ENCODE assay signal across 8 cellular contexts in genomic region chr3:9808345-9809037, GRCh38. TPM values are rescaled to one million over a fixed set of nuclear protein-coding genes. Genes with fewer than 3 reads are reported as not detected.
DNase-seq lines count a peak whose midpoint lies in the region; ATAC-seq, FAIRE-seq and TF ChIP-seq lines count a peak whose summit lies in the region.

No MANE protein-coding gene starts in this region.

- CTCF ChIA-PET in HCT116 (lab: Charles Lee) (interaction anchor here (0.8 to 2.7 kb wide), 8 partner anchors 9 to 478 kb away, joined by 3 to 11 read pairs (median 4); partner anchors contain the start of genes ARPC4, CRELD1 and TADA3), H1 (lab: Charles Lee; ENCODE audit: partially characterized antibody) (interaction anchor here (0.5 to 4.9 kb wide), 10 partner anchors 11 to 340 kb away, joined by 3 to 30 read pairs (median 3); no protein-coding TSS in a partner anchor)

- BruUV-seq in HCT116 (replicated peaks; lab: Mats Ljungman, UMichigan) = no TSS peak

- H3K27ac ChIP-seq in HCT116 (ENCODE audit: low read depth, low read length) = peak overlapping the region; percentile 69
- no peak overlapping the region for H3K27ac ChIP-seq in H1 (ENCODE audit: low read depth, low read length)

- WGBS in H1 (ENCODE audit: extremely low coverage in 1 of 2, insufficient coverage in 1 of 2, insufficient read length in 1 of 2, insufficient replicate concordance in 2 of 2, low coverage in 1 of 2, low lambda C conversion rate in 2 of 2, missing lambda C conversion rate in 1 of 2), 2 experiments = 87% methylated on average over 7 of the region's 7 CpGs; no CpG with 5 or more reads in 1 of the 2 experiments

- no peaks in the 10 kb centered on the region for H3K27me3 Mint-ChIP-seq in osteocyte (ENCODE audit: unreplicated experiment)

- no peaks in the 10 kb centered on the region for H3K79me1 ChIP-seq in H1 (ENCODE audit: low read depth, low read length)

- no peaks in the 10 kb centered on the region for H3K9me3 Mint-ChIP-seq in osteocyte (ENCODE audit: unreplicated experiment)

- peak overlapping the region; percentile 99 for H3K27ac Mint-ChIP-seq in osteocyte (ENCODE audit: unreplicated experiment)

- no peak overlapping the region for H4K8ac ChIP-seq in H1 (ENCODE audit: extremely low read depth, insufficient read depth, low read length)

- POLR2A ChIA-PET in HCT116 (lab: Charles Lee) = interaction anchor here (1.4 kb wide), 1 partner anchor 138 kb away, joined by 4 read pairs; no protein-coding TSS in a partner anchor
- POLR2A ChIA-PET in H1 (lab: Charles Lee; ENCODE audit: partially characterized antibody) = interaction anchor here (0.5 to 7.8 kb wide), 13 partner anchors 12 to 138 kb away, joined by 3 to 71 read pairs (median 5); partner anchors contain the start of genes ARPC4, CAMK1, OGG1 and RPUSD3

- no peak overlapping the region for H2BK120ac ChIP-seq in H1 (replicated peaks; ENCODE audit: low read depth, low read length)

- H4K5ac ChIP-seq in H1 (ENCODE audit: insufficient read length, low read depth, low read length) = no peak overlapping the region

- no peaks in the 10 kb centered on the region; the same call in 1 of the 2 replicates for H3K79me2 ChIP-seq in HCT116 (ENCODE audit: insufficient read depth, low read length)
- no peaks in the 10 kb centered on the region for H3K79me2 ChIP-seq in H1 (ENCODE audit: control insufficient read depth in 1 of 2, insufficient read depth in 2 of 2, low read length in 2 of 2)

- peak; percentile 23 to 65 (median 65); a peak in 4 of 6 replicates for TF ChIP-seq CTCF in HCT116 (IDR thresholded peaks at IDR 0.05 in 2 of 3, conservative IDR thresholded peaks at IDR 0.05 in 1 of 3; ENCODE audit: borderline replicate concordance in 1 of 3, insufficient read depth in 1 of 3, low read depth in 2 of 3, low read length in 2 of 3)
- TF ChIP-seq CTCF in H1 (IDR thresholded peaks at IDR 0.05; ENCODE audit: control extremely low read depth in 1 of 3, insufficient read depth in 1 of 3, low read depth in 1 of 3, low read length in 3 of 3) = peak; percentile 41 to 71 (median 55); a peak in 3 of 4 replicates
- peak; percentile 35 for TF ChIP-seq CTCF in osteocyte (IDR thresholded peaks at IDR 0.05)

- H3K23ac ChIP-seq in H1 (ENCODE audit: insufficient read length) = no peak overlapping the region

- no peak overlapping the region for H3K56ac ChIP-seq in H1 (replicated peaks; ENCODE audit: insufficient read length, low read depth, low read length)

- no peak overlapping the region for H4K91ac ChIP-seq in H1 (replicated peaks; ENCODE audit: insufficient read length, low read length)

- TF ChIP-seq POLR2A in HCT116 (IDR thresholded peaks at IDR 0.05; ENCODE audit: borderline replicate concordance, extremely low read depth, insufficient read depth, insufficient read length) (no peak), H1 (IDR thresholded peaks at IDR 0.05; ENCODE audit: control extremely low read depth in 1 of 2, low read depth in 2 of 2, low read length in 2 of 2) (peak in 1 of 2 experiments; percentile 21; a peak in 2 of 3 replicates)

- TF ChIP-seq EP300 in H1 (IDR thresholded peaks at IDR 0.05; ENCODE audit: borderline replicate concordance in 1 of 2, low read depth in 2 of 2, low read length in 2 of 2) = no peak

- H3K9me3 ChIP-seq in HCT116 (ENCODE audit: control insufficient read depth in 1 of 2, insufficient read depth in 1 of 2, low read depth in 1 of 2, low read length in 2 of 2) (no peaks in the 10 kb centered on the region), H1 (ENCODE audit: insufficient read depth in 2 of 2, low read depth in 1 of 2, low read length in 1 of 2) (no peaks in the 10 kb centered on the region)

- no peak overlapping the region for H3K4me3 Mint-ChIP-seq in osteocyte (ENCODE audit: unreplicated experiment)

- no peaks in the 10 kb centered on the region for H3K9me2 ChIP-seq in HCT116 (ENCODE audit: insufficient read depth)

- DNase-seq in NCI-H1105 treated with DMSO at 0.1 percent for 48 hours (lab: John Stamatoyannopoulos, UW) (peak; percentile 33), NCI-H1105 (lab: John Stamatoyannopoulos, UW) (no peak), HCT116 (ENCODE audit: low read depth, low spot score) (peak; percentile 45), NCI-H2196 (lab: John Stamatoyannopoulos, UW; ENCODE audit: unreplicated experiment) (peak; percentile 34), H1 (ENCODE audit: low read depth in 1 of 2, low spot score in 2 of 2) (peak in 1 of 2 experiments; percentile 58), osteocyte (ENCODE audit: extremely low spot score, unreplicated experiment) (no peak), NCI-H187 treated with DMSO at 0.1 percent for 48 hours (lab: John Stamatoyannopoulos, UW) (no peak)
- DNase-seq in activated CD4-positive, alpha-beta T cell treated with anti-CD3 and anti-CD28 coated beads, Interleukin-2, amount 50 U/mL, for 4 hours = peak; percentile 48 to 50

- no peak overlapping the region for H2AFZ ChIP-seq in HCT116 (ENCODE audit: low read depth, low read length, poor library complexity, severe bottlenecking)
- no peak overlapping the region for H2AFZ ChIP-seq in H1 (ENCODE audit: low read length)

- intact Hi-C loops in HCT116 (cut with micrococcal nuclease) = loop anchor here (10.0 kb wide), 1 partner anchor 304 kb away; no protein-coding TSS in a partner anchor

- FAIRE-seq in H1 (lab: Jason Lieb, UNC) = no peak

- H4K20me1 ChIP-seq in HCT116 (ENCODE audit: insufficient read depth) (no peaks in the 10 kb centered on the region), H1 (replicated peaks in 1 of 2; ENCODE audit: control insufficient read depth in 1 of 2, insufficient read depth in 2 of 2, low read length in 2 of 2) (peaks cover 3 to 8% of the 10 kb centered on the region in 2 experiments)

- no peak overlapping the region for H2BK15ac ChIP-seq in H1 (ENCODE audit: low read length)

- H3K23me2 ChIP-seq in H1 (ENCODE audit: low read depth, low read length) = peaks cover 2% of the 10 kb centered on the region; the same call in 1 of the 2 replicates

- peaks cover 27% of the 10 kb centered on the region for H3K4me1 Mint-ChIP-seq in osteocyte (ENCODE audit: unreplicated experiment)

- no peak overlapping the region for H2BK12ac ChIP-seq in H1 (ENCODE audit: low read depth, low read length)

- H2BK20ac ChIP-seq in H1 (ENCODE audit: low read length) = no peak overlapping the region

- H3K4me3 ChIP-seq in HCT116 (replicated peaks in 1 of 2; ENCODE audit: low read depth in 1 of 2, low read length in 2 of 2) (no peak overlapping the region), H1 (ENCODE audit: extremely low read depth in 1 of 4, insufficient read depth in 2 of 4, low read depth in 3 of 4, low read length in 4 of 4) (no peak overlapping the region)

- no peaks in the 10 kb centered on the region for H3K27me3 ChIP-seq in HCT116 (ENCODE audit: insufficient read depth, low read length)
- H3K27me3 ChIP-seq in H1 (replicated peaks in 1 of 4; ENCODE audit: control insufficient read depth in 3 of 4, extremely low read depth in 1 of 4, insufficient read depth in 3 of 4, low read length in 3 of 4) = peaks cover 0 to 11% (median 9%) of the 10 kb centered on the region in 4 experiments; a peak in 5 of 7 replicates

- no peak overlapping the region for H2AK5ac ChIP-seq in H1 (ENCODE audit: low read depth, low read length)

- no peak overlapping the region for H3K14ac ChIP-seq in H1 (ENCODE audit: insufficient read length)

- RAD21 ChIA-PET in HCT116 (lab: Charles Lee; ENCODE audit: low non-redundant PET in 1 of 2, low total read pairs in 2 of 2, uncharacterized antibody in 2 of 2, unreplicated experiment in 2 of 2) = no interaction called here

- H3K4me2 ChIP-seq in HCT116 (ENCODE audit: low read length) = peak overlapping the region; percentile 73
- peak overlapping the region in 1 of 2 experiments; percentile 56; a peak in 1 of 4 replicates for H3K4me2 ChIP-seq in H1 (ENCODE audit: insufficient read depth in 1 of 2, low read depth in 2 of 2, low read length in 2 of 2)

- no peak overlapping the region for H2BK5ac ChIP-seq in H1 (ENCODE audit: low read depth, low read length)

- no peak overlapping the region for H3K18ac ChIP-seq in H1 (ENCODE audit: extremely low read depth, low read length)

- peak; percentile 75 for ATAC-seq in HCT116

- TF ChIP-seq RAD21 in HCT116 (IDR thresholded peaks at IDR 0.05; ENCODE audit: low read depth) (no peak), H1 (IDR thresholded peaks at IDR 0.05 in 1 of 2, conservative IDR thresholded peaks at IDR 0.05 in 1 of 2; ENCODE audit: low read depth in 2 of 2, low read length in 2 of 2) (peak; percentile 29 to 31; a peak in 2 of 4 replicates)

- H3K36me3 ChIP-seq in HCT116 (ENCODE audit: control insufficient read depth in 1 of 2, insufficient read depth in 2 of 2, low read length in 2 of 2) = peaks cover 29 to 31% of the 10 kb centered on the region in 2 experiments; a peak in 3 of 4 replicates
- H3K36me3 ChIP-seq in H1 (ENCODE audit: control insufficient read depth in 2 of 4, insufficient read depth in 4 of 4, low read length in 3 of 4) = peaks cover 18 to 29% (median 25%) of the 10 kb centered on the region in 4 experiments; a peak in 7 of 8 replicates

- no peak overlapping the region for H3K4ac ChIP-seq in H1 (replicated peaks; ENCODE audit: insufficient read length, low read depth, low read length)

- H3K9ac ChIP-seq in HCT116 (ENCODE audit: low read length) (no peak overlapping the region), H1 (replicated peaks in 1 of 4; ENCODE audit: extremely low read depth in 1 of 4, low read depth in 3 of 4, low read length in 3 of 4) (no peak overlapping the region)

- peaks cover 11 to 33% of the 10 kb centered on the region in 2 experiments; a peak in 3 of 4 replicates for H3K4me1 ChIP-seq in HCT116 (ENCODE audit: control insufficient read depth in 1 of 2, insufficient read depth in 2 of 2, low read length in 2 of 2)
- peaks cover 0 to 9% (median 2%) of the 10 kb centered on the region in 4 experiments; a peak in 3 of 7 replicates for H3K4me1 ChIP-seq in H1 (replicated peaks in 1 of 4; ENCODE audit: control insufficient read depth in 3 of 4, insufficient read depth in 4 of 4, low read length in 3 of 4)

- H3K36me3 Mint-ChIP-seq in osteocyte (ENCODE audit: unreplicated experiment) = peaks cover 22% of the 10 kb centered on the region

RNA-seq across cellular contexts. Expression of gene TTLL3, which starts 1.6 kb away (rescaled TPM):
- total RNA-seq in HCT116 (2021; ENCODE audit: unreplicated experiment) (40.3 TPM), osteocyte (53.6 and 54.8 TPM in 2 replicates)
- polyA plus RNA-seq in HCT116 (2012) = 33.3 and 44.5 TPM in 2 replicates
- 4.3 and 5.9 TPM in 2 replicates for total RNA-seq in H1 (2021; fragmentation: NEBNext Ultra II Directional; extraction: Animal tissue kit (Norgen Biotek cat#: 25700))
- 8.9 and 11.4 TPM in 2 replicates for polyA plus RNA-seq in H1 (2011; rRNA removed)
- polyA plus RNA-seq in H1 (2011; cell fraction: cytosol; rRNA removed) = 11.5 TPM
- polyA plus RNA-seq in H1 (2011; cell fraction: nucleus; rRNA removed) = 33.1 TPM
- 8.7 to 12.5 TPM (median 11.8 TPM) in 4 replicates for polyA plus RNA-seq in H1 (2012, experiment 1 of 2)
- polyA plus RNA-seq in H1 (2012, experiment 2 of 2) = 2.6 TPM
- 2.8 TPM for polyA plus RNA-seq in H1 (2013, experiment 1 of 2)
- 2.1 TPM for polyA plus RNA-seq in H1 (2013, experiment 2 of 2)
- 7.1 and 9.4 TPM in 2 replicates for polyA minus RNA-seq in H1 (2011; rRNA and poly(A)+ RNA removed)
- 3.9 TPM for polyA minus RNA-seq in H1 (2011; cell fraction: cytosol; rRNA and poly(A)+ RNA removed)
- 8.7 TPM for polyA minus RNA-seq in H1 (2011; cell fraction: nucleus; rRNA and poly(A)+ RNA removed)

RNA-seq across cellular contexts. Expression of gene ARPC4, which starts 15.6 kb away (rescaled TPM):
- total RNA-seq in HCT116 (2021; ENCODE audit: unreplicated experiment) = 110 TPM
- polyA plus RNA-seq in HCT116 (2012) = 61.8 and 89.3 TPM in 2 replicates
- total RNA-seq in H1 (2021; fragmentation: NEBNext Ultra II Directional; extraction: Animal tissue kit (Norgen Biotek cat#: 25700)) = 153 and 154 TPM in 2 replicates
- 108 and 138 TPM in 2 replicates for polyA plus RNA-seq in H1 (2011; rRNA removed)
- 123 TPM for polyA plus RNA-seq in H1 (2011; cell fraction: cytosol; rRNA removed)
- 57.4 TPM for polyA plus RNA-seq in H1 (2011; cell fraction: nucleus; rRNA removed)
- 147 to 182 TPM (median 160 TPM) in 4 replicates for polyA plus RNA-seq in H1 (2012, experiment 1 of 2)
- polyA plus RNA-seq in H1 (2012, experiment 2 of 2) = 285 TPM
- polyA plus RNA-seq in H1 (2013, experiment 1 of 2) = 80.2 TPM
- polyA plus RNA-seq in H1 (2013, experiment 2 of 2) = 79.8 TPM
- 107 and 117 TPM in 2 replicates for polyA minus RNA-seq in H1 (2011; rRNA and poly(A)+ RNA removed)
- 126 TPM for polyA minus RNA-seq in H1 (2011; cell fraction: cytosol; rRNA and poly(A)+ RNA removed)
- polyA minus RNA-seq in H1 (2011; cell fraction: nucleus; rRNA and poly(A)+ RNA removed) = 71.0 TPM
- total RNA-seq in osteocyte = 140 and 142 TPM in 2 replicates

RNA-seq across cellular contexts. Expression of gene TADA3, which starts 16.2 kb away (rescaled TPM):
- 72.0 TPM for total RNA-seq in HCT116 (2021; ENCODE audit: unreplicated experiment)
- 57.9 and 70.3 TPM in 2 replicates for polyA plus RNA-seq in HCT116 (2012)
- total RNA-seq in H1 (2021; fragmentation: NEBNext Ultra II Directional; extraction: Animal tissue kit (Norgen Biotek cat#: 25700)) = 50.3 and 55.2 TPM in 2 replicates
- 43.4 and 51.2 TPM in 2 replicates for polyA plus RNA-seq in H1 (2011; rRNA removed)
- 45.7 TPM for polyA plus RNA-seq in H1 (2011; cell fraction: cytosol; rRNA removed)
- polyA plus RNA-seq in H1 (2011; cell fraction: nucleus; rRNA removed) = 57.8 TPM
- 37.4 to 51.1 TPM (median 48.0 TPM) in 4 replicates for polyA plus RNA-seq in H1 (2012, experiment 1 of 2)
- polyA plus RNA-seq in H1 (2012, experiment 2 of 2) = 61.3 TPM
- 38.5 TPM for polyA plus RNA-seq in H1 (2013, experiment 1 of 2)
- 39.6 TPM for polyA plus RNA-seq in H1 (2013, experiment 2 of 2)
- polyA minus RNA-seq in H1 (2011; rRNA and poly(A)+ RNA removed) = 19.6 and 23.4 TPM in 2 replicates
- 26.8 TPM for polyA minus RNA-seq in H1 (2011; cell fraction: cytosol; rRNA and poly(A)+ RNA removed)
- 22.5 TPM for polyA minus RNA-seq in H1 (2011; cell fraction: nucleus; rRNA and poly(A)+ RNA removed)
- 63.4 and 66.0 TPM in 2 replicates for total RNA-seq in osteocyte

RNA-seq across cellular contexts. Expression of gene RPUSD3, which starts 35.3 kb away (rescaled TPM):
- 58.0 TPM for total RNA-seq in HCT116 (2021; ENCODE audit: unreplicated experiment)
- polyA plus RNA-seq in HCT116 (2012) = 61.1 and 64.6 TPM in 2 replicates
- 63.8 and 68.4 TPM in 2 replicates for total RNA-seq in H1 (2021; fragmentation: NEBNext Ultra II Directional; extraction: Animal tissue kit (Norgen Biotek cat#: 25700))
- 154 and 164 TPM in 2 replicates for polyA plus RNA-seq in H1 (2011; rRNA removed)
- polyA plus RNA-seq in H1 (2011; cell fraction: cytosol; rRNA removed) = 89.4 TPM
- polyA plus RNA-seq in H1 (2011; cell fraction: nucleus; rRNA removed) = 98.6 TPM
- 57.2 to 70.9 TPM (median 68.0 TPM) in 4 replicates for polyA plus RNA-seq in H1 (2012, experiment 1 of 2)
- 81.1 TPM for polyA plus RNA-seq in H1 (2012, experiment 2 of 2)
- polyA plus RNA-seq in H1 (2013, experiment 1 of 2) = 69.8 TPM
- 66.2 TPM for polyA plus RNA-seq in H1 (2013, experiment 2 of 2)
- 49.1 and 51.8 TPM in 2 replicates for polyA minus RNA-seq in H1 (2011; rRNA and poly(A)+ RNA removed)
- 26.6 TPM for polyA minus RNA-seq in H1 (2011; cell fraction: cytosol; rRNA and poly(A)+ RNA removed)
- polyA minus RNA-seq in H1 (2011; cell fraction: nucleus; rRNA and poly(A)+ RNA removed) = 28.0 TPM
- 35.9 and 36.1 TPM in 2 replicates for total RNA-seq in osteocyte

RNA-seq across cellular contexts. Expression of gene CAMK1, which starts 38.7 kb away (rescaled TPM):
- total RNA-seq in HCT116 (2021; ENCODE audit: unreplicated experiment) (19.7 TPM), osteocyte (8.8 and 10.7 TPM in 2 replicates)
- polyA plus RNA-seq in HCT116 (2012) = 20.6 and 21.8 TPM in 2 replicates
- 4.8 and 4.9 TPM in 2 replicates for total RNA-seq in H1 (2021; fragmentation: NEBNext Ultra II Directional; extraction: Animal tissue kit (Norgen Biotek cat#: 25700))
- 5.1 and 5.3 TPM in 2 replicates for polyA plus RNA-seq in H1 (2011; rRNA removed)
- 7.3 TPM for polyA plus RNA-seq in H1 (2011; cell fraction: cytosol; rRNA removed)
- polyA plus RNA-seq in H1 (2011; cell fraction: nucleus; rRNA removed) = 8.2 TPM
- polyA plus RNA-seq in H1 (2012, experiment 1 of 2) = 4.7 to 7.7 TPM (median 5.8 TPM) in 4 replicates
- 7.0 TPM for polyA plus RNA-seq in H1 (2012, experiment 2 of 2)
- polyA plus RNA-seq in H1 (2013, experiment 1 of 2) = 4.5 TPM
- 4.5 TPM for polyA plus RNA-seq in H1 (2013, experiment 2 of 2)
- 2.3 and 3.1 TPM in 2 replicates for polyA minus RNA-seq in H1 (2011; rRNA and poly(A)+ RNA removed)
- 2.9 TPM for polyA minus RNA-seq in H1 (2011; cell fraction: cytosol; rRNA and poly(A)+ RNA removed)
- polyA minus RNA-seq in H1 (2011; cell fraction: nucleus; rRNA and poly(A)+ RNA removed) = 5.8 TPM

Comparison
In these comparisons a context has a peak if more than half of its experiments do, and no peak if none do; other contexts are left out.
1. DNase-seq: peak in NCI-H1105 treated with DMSO at 0.1 percent for 48 hours (single experiment), HCT116 (single experiment), NCI-H2196 (single experiment) and activated CD4-positive, alpha-beta T cell treated with anti-CD3 and anti-CD28 coated beads, Interleukin-2, amount 50 U/mL, for 4 hours (2 of 2); none in NCI-H1105 (single experiment), osteocyte (single experiment) and NCI-H187 treated with DMSO at 0.1 percent for 48 hours (single experiment).
2. Peak in every context shown above with its lines, with median percentiles within 50 percentile points of each other: CTCF ChIP-seq.